ENCODE assay signal across 8 cellular contexts in the genomic region with DNA sequence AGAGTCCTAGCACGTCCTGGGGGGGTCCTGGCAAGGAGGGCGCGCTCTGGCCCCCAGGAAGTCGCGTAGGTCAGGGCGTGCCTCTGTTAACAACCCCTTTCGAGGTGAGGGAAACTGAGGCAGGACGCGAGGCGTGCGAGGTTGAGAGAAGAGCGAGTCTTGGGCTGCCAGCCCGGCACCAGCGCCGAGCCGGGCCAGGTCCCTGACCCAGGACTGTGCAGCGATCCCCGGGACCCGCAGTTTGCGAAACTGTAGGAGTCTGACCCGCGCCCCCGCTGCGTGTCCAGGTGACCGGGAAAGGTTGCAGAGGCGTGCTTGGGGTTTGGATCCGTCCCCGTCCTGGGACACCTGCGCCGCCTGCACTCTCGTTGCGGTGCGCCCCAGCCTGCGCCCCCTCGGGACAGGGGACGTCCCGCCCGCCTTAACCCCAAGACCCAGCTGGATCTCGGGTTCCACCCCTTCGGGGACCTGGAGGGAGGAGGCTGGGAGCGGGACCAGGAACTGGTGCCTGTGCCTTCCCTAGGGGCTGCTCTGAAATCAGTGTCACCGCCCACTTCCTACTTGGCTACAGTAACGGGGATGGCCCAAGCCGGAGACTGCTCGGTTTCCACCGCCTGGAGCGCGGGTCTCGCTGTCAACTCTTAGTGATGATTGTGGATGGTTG. TPM values are rescaled to one million over a fixed set of nuclear protein-coding genes. Genes with fewer than 3 reads are reported as not detected.
DNase-seq lines count a peak whose midpoint lies in the region; ATAC-seq, FAIRE-seq and TF ChIP-seq lines count a peak whose summit lies in the region.

No MANE protein-coding gene starts in this region.

- no peaks in the 10 kb centered on the region for H3K27me3 ChIP-seq in CD4-positive, alpha-beta T cell (ENCODE audit: control insufficient read depth, insufficient read depth, low read length)
- H3K27me3 ChIP-seq in K562 (ENCODE audit: control insufficient read depth in 2 of 2, insufficient read depth in 2 of 2, low read length in 2 of 2) (peaks cover 24 to 34% of the 10 kb centered on the region in 2 experiments), iPS-18a (ENCODE audit: control insufficient read depth, insufficient read depth, low read length) (peaks cover 36% of the 10 kb centered on the region)

- peak overlapping the region; percentile 96 for H3K4me3 Mint-ChIP-seq in CD4-positive, alpha-beta T cell

- H3K9me3 ChIP-seq in CD4-positive, alpha-beta T cell (ENCODE audit: control insufficient read depth, low read length): no peaks in the 10 kb centered on the region
- H3K9me3 ChIP-seq in K562 (replicated peaks; ENCODE audit: control insufficient read depth, insufficient read depth, low read depth, low read length) (no peaks in the 10 kb centered on the region), iPS-18a (ENCODE audit: control insufficient read depth, low read depth, low read length) (no peaks in the 10 kb centered on the region)

- H4K20me1 ChIP-seq in K562 (replicated peaks; ENCODE audit: control insufficient read depth, insufficient read depth, low read length): no peaks in the 10 kb centered on the region

- peak in 8 of 10 experiments; percentile 20 to 53 (median 26) for DNase-seq in CD4-positive, alpha-beta T cell
- peak; percentile 66 for DNase-seq in HuH-7 (ENCODE audit: low spot score)
- peak; percentile 75 for DNase-seq in SW480 (ENCODE audit: low spot score)
- no peak for DNase-seq in K562 (ENCODE audit: extremely low read depth in 1 of 4, low spot score in 3 of 4)
- peak; percentile 82 for DNase-seq in sciatic nerve (ENCODE audit: low spot score)

- H3K4me3 ChIP-seq in K562 (peak overlapping the region; percentile 30; the same call in 1 of the 2 replicates), iPS-18a (ENCODE audit: low read length) (peak overlapping the region; percentile 77)

- H3K4me1 ChIP-seq in K562 (replicated peaks in 1 of 2; ENCODE audit: control insufficient read depth in 2 of 2, insufficient read depth in 2 of 2, low read length in 2 of 2) (peaks cover 0 to 11% of the 10 kb centered on the region in 2 experiments; a peak in 3 of 5 replicates), iPS-18a (ENCODE audit: control insufficient read depth, low read depth, low read length) (peaks cover 9% of the 10 kb centered on the region)

- H3K36me3 ChIP-seq in K562 (ENCODE audit: control insufficient read depth, insufficient read depth, low read length) (no peaks in the 10 kb centered on the region), iPS-18a (ENCODE audit: control insufficient read depth, low read depth, low read length) (no peaks in the 10 kb centered on the region)

- WGBS in K562 (ENCODE audit: insufficient coverage, low coverage, missing lambda C conversion rate): 12% methylated on average over 41 of the region's 49 CpGs

- no peak for TF ChIP-seq POLR2A in K562 (conservative IDR thresholded peaks at IDR 0.05)

- H3K4me1 Mint-ChIP-seq in CD4-positive, alpha-beta T cell (ENCODE audit: low read depth): peaks cover 33% of the 10 kb centered on the region

- H3K36me3 Mint-ChIP-seq in CD4-positive, alpha-beta T cell (ENCODE audit: low read depth): peaks cover 12% of the 10 kb centered on the region

- TF ChIP-seq CTCF in CD4-positive, alpha-beta T cell (IDR thresholded peaks at IDR 0.05): no peak
- no peak for TF ChIP-seq CTCF in K562 (IDR thresholded peaks at IDR 0.05 in 2 of 3, conservative IDR thresholded peaks at IDR 0.05 in 1 of 3; ENCODE audit: insufficient read depth in 2 of 3, low read depth in 1 of 3, low read length in 3 of 3)

- no peak for TF ChIP-seq RAD21 in K562 (CRISPR knock-in tag; conservative IDR thresholded peaks at IDR 0.05 in 1 of 2, IDR thresholded peaks at IDR 0.05 in 1 of 2)

- H3K9ac ChIP-seq in K562 (ENCODE audit: insufficient read depth in 1 of 2, low read depth in 2 of 2, low read length in 2 of 2) (peak overlapping the region in 1 of 2 experiments; percentile 31; a peak in 1 of 4 replicates), iPS-18a (ENCODE audit: low read length) (peak overlapping the region; percentile 24)

- in situ Hi-C loops in K562 (cut with MboI): no loop called here

- CTCF ChIA-PET in CD4-positive, alpha-beta T cell (lab: Charles Lee): no interaction called here
- CTCF ChIA-PET in K562 (lab: Yijun Ruan, JAX; ENCODE audit: low intra/inter-chr PET ratio): no interaction called here

- no peaks in the 10 kb centered on the region for H3K9me3 Mint-ChIP-seq in CD4-positive, alpha-beta T cell

- peak overlapping the region; percentile 68 for H3K27ac ChIP-seq in CD4-positive, alpha-beta T cell (ENCODE audit: low read depth, low read length)
- H3K27ac ChIP-seq in K562 (ENCODE audit: extremely low read depth, low read depth, low read length) (no peak overlapping the region), iPS-18a (ENCODE audit: low read length) (no peak overlapping the region)

- peak overlapping the region; percentile 90 for H3K27ac Mint-ChIP-seq in CD4-positive, alpha-beta T cell

- no peak overlapping the region for H2AFZ ChIP-seq in K562 (ENCODE audit: low read depth, low read length)

- BruUV-seq in K562 (replicated peaks; lab: Mats Ljungman, UMichigan): no TSS peak

- no peaks in the 10 kb centered on the region for H3K27me3 Mint-ChIP-seq in CD4-positive, alpha-beta T cell

- FAIRE-seq in K562 (lab: Jason Lieb, UNC): no peak

- intact Hi-C loops in CD4-positive, alpha-beta T cell (cut with DNase I, micrococcal nuclease): loop anchor here in 1 of 2 experiments (10.0 kb wide), 1 partner anchor 102 kb away; a partner anchor contains a TSS
- intact Hi-C loops in K562 (cut with micrococcal nuclease): no loop called here
- intact Hi-C loops in sciatic nerve (cut with DNase I): no loop called here

- H3K4me2 ChIP-seq in K562 (ENCODE audit: insufficient read depth, low read length): peak overlapping the region; percentile 40

- no peaks in the 10 kb centered on the region for H3K9me1 ChIP-seq in K562 (ENCODE audit: control insufficient read depth, insufficient read depth, low read length)

- ATAC-seq in CD4-positive, alpha-beta T cell (ENCODE audit: poor library complexity): peak; percentile 57
- ATAC-seq in GM19467 (IDR thresholded peaks at IDR 0.05; ENCODE audit: unreplicated experiment): peak; percentile 46
- ATAC-seq in K562: peak; percentile 41; the same call in 2 of the 3 replicates
- peak; percentile 86 for ATAC-seq in sciatic nerve
- ATAC-seq in GM18873 (IDR thresholded peaks at IDR 0.05; ENCODE audit: low FRiP score, unreplicated experiment): no peak

- no peaks in the 10 kb centered on the region for H3K79me2 ChIP-seq in K562 (ENCODE audit: control insufficient read depth, insufficient read depth, low read length)

- POLR2A ChIA-PET in CD4-positive, alpha-beta T cell (lab: Charles Lee): interaction anchor here (1.7 to 2.6 kb wide), 3 partner anchors 14 to 289 kb away, joined by 3 to 21 read pairs (median 15); a partner anchor contains a TSS
- POLR2A ChIA-PET in K562 (lab: Yijun Ruan, JAX): no interaction called here

- no peak for TF ChIP-seq EP300 in K562 (IDR thresholded peaks at IDR 0.05; ENCODE audit: low read length)

TF ChIP-seq in K562, 482 proteins besides CTCF, POLR2A, EP300 and RAD21 (continues in another document):
- no peak for TF ChIP-seq CBX2 (IDR thresholded peaks at IDR 0.05; ENCODE audit: insufficient read depth, low read length, poor library complexity, severe bottlenecking)
- TF ChIP-seq HLTF (IDR thresholded peaks at IDR 0.05): no peak
- TF ChIP-seq MCM3 (IDR thresholded peaks at IDR 0.05): no peak
- TF ChIP-seq, protein P1, sequence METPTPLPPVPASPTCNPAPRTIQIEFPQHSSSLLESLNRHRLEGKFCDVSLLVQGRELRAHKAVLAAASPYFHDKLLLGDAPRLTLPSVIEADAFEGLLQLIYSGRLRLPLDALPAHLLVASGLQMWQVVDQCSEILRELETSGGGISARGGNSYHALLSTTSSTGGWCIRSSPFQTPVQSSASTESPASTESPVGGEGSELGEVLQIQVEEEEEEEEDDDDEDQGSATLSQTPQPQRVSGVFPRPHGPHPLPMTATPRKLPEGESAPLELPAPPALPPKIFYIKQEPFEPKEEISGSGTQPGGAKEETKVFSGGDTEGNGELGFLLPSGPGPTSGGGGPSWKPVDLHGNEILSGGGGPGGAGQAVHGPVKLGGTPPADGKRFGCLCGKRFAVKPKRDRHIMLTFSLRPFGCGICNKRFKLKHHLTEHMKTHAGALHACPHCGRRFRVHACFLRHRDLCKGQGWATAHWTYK (CRISPR knock-in tag; IDR thresholded peaks at IDR 0.05): 0 out of 2 replicates have a peak, but pooled peaks have one; percentile 52

RNA-seq across cellular contexts. Expression of a gene that starts 0.5 kb away (rescaled TPM):
- total RNA-seq in CD4-positive, alpha-beta T cell: 10 to 100 TPM; 19.8 to 20.0 TPM
- 0.37 and 0.74 TPM in 2 replicates for total RNA-seq in K562 (2011; cell fraction: chromatin; rRNA removed; ENCODE audit: low replicate concordance)
- 0.17 and 0.26 TPM in 2 replicates for total RNA-seq in K562 (2011; cell fraction: nucleolus; rRNA removed)
- 0.15 and 0.31 TPM in 2 replicates for total RNA-seq in K562 (2011; cell fraction: nucleoplasm; rRNA removed)
- 0.04 and 0.09 TPM in 2 replicates for total RNA-seq in K562 (2014; rRNA removed)
- total RNA-seq in K562 (2014; rRNA removed; fragmentation: Illumina TruSeq; extraction: Trizol): 0.10 and 0.11 TPM in 2 replicates
- total RNA-seq in K562 (2015; rRNA removed; fragmentation: Illumina TruSeq; extraction: Trizol): 0.07 and 0.08 TPM in 2 replicates
- total RNA-seq in K562 (2021): 0.09 and 0.16 TPM in 2 replicates
- polyA plus RNA-seq in K562 (2011; rRNA removed): 0.08 TPM in 2 replicates
- 0.04 TPM in 1 of 2 replicates, not detected in the other for polyA plus RNA-seq in K562 (2011; cell fraction: cytosol; rRNA removed)
- 0.10 and 0.33 TPM in 2 replicates for polyA plus RNA-seq in K562 (2011; cell fraction: nucleus; rRNA removed)
- 0.05 and 0.33 TPM in 2 replicates for polyA plus RNA-seq in K562 (2012)
- polyA plus RNA-seq in K562 (2014; fragmentation: Illumina TruSeq; extraction: Trizol): 0.01 and 0.03 TPM in 2 replicates
- polyA plus RNA-seq in K562 (2014; fragmentation: Nextera tagmentation; extraction: Ambion mirVana): under 1 TPM in 1 of 2 experiments, not detected in 1; 0.01 TPM
- 0.03 TPM in 1 of 2 replicates, not detected in the other for polyA plus RNA-seq in K562 (2014; rRNA removed)
- polyA minus RNA-seq in K562 (2011; rRNA and poly(A)+ RNA removed): 0.18 TPM in 2 replicates
- polyA minus RNA-seq in K562 (2011; cell fraction: cytosol; rRNA and poly(A)+ RNA removed): not detected in 2 replicates
- 0.27 and 1.00 TPM in 2 replicates for polyA minus RNA-seq in K562 (2011; cell fraction: nucleus; rRNA and poly(A)+ RNA removed)
- total RNA-seq in sciatic nerve: 34.5 TPM

Comparison
In these comparisons a context has a peak if more than half of its experiments do, and no peak if none do; other contexts are left out.
1. DNase-seq: peak in CD4-positive, alpha-beta T cell (8 of 10), HuH-7 (single experiment), SW480 (single experiment) and sciatic nerve (single experiment); none in K562 (0 of 4).
2. RNA of a gene that starts 0.5 kb away (total RNA-seq): 34.5 TPM in sciatic nerve (single experiment) and 19.8 to 20.0 TPM in CD4-positive, alpha-beta T cell; 0.04 to 0.74 TPM in K562; every median in the first group is over 10 times any median in the second.